In genomic region chr2:98720286-98720685, GRCh38 we compare ENCODE assay signal across 1 cellular context.
TF ChIP-seq lines count a peak whose summit lies in the region.

No MANE protein-coding gene starts in this region.

TF ChIP-seq in HepG2, 621 proteins besides CTCF, POLR2A, EP300 and RAD21:
- peak; percentile 67 for TF ChIP-seq HNF4A (CRISPR knock-in tag; IDR thresholded peaks at IDR 0.05)
- TF ChIP-seq TFAP4 (IDR thresholded peaks at IDR 0.05; ENCODE audit: borderline replicate concordance, low read depth), result 0 out of 2 replicates have a peak, but pooled peaks have one; percentile 29
- TF ChIP-seq SIX1 (CRISPR knock-in tag; IDR thresholded peaks at IDR 0.05; ENCODE audit: borderline replicate concordance), result no peak
- TF ChIP-seq SOX6 (IDR thresholded peaks at IDR 0.05), result no peak
- no peak for TF ChIP-seq SOX6 (CRISPR knock-in tag; IDR thresholded peaks at IDR 0.05)
- no peak for TF ChIP-seq FOXP1 (IDR thresholded peaks at IDR 0.05)
- TF ChIP-seq FOXP1 (CRISPR knock-in tag; IDR thresholded peaks at IDR 0.05), result no peak
- no peak for TF ChIP-seq ZC3H13 (CRISPR knock-in tag; IDR thresholded peaks at IDR 0.05)
- TF ChIP-seq MNT (IDR thresholded peaks at IDR 0.05), result peak; percentile 49
